8 cellular contexts compared by ENCODE assay signal in the genomic region with DNA sequence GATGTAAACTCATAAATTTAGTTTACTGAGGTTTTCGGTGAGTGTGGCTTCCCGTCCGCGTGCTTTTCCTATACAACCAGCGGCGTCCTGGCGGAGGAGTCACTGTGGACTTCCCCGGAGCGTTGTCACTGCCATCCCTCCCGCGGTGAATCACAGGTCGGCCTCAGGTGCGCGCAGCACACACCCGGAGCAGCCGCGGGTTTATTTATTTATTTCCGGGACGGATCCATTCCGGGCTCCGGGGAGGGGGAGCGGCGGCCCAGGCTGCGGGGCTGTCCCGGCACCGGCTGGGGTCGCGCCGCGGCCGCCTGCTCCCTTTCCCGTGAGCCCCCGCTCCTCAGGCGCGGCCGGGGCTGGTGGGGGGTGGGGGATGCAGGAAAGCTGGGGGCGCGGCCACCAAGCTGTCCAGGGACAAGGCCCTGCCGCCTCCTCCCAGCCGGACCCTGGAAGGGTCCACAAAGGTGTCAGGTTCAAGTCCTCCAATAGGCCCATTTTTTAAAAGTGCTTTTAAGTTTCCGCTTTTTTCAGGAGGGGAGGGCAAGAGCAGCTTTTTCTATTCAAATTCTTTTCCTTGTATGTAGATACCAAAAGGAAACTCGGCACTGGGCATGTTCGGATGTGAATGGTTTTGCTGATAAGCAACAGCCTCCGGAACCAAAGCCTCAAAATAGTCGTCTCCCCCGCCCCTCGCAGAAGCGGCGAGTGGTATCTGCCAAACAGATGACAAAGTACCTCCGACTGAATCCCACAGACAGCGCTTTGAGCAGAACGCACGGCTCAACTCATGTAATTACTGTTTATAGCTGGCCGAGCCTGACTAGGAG.
DNase-seq lines count a peak whose midpoint lies in the region; ATAC-seq, FAIRE-seq and TF ChIP-seq lines count a peak whose summit lies in the region.

No MANE protein-coding gene starts in this region.

- no peaks in the 10 kb centered on the region for H3K9me3 Mint-ChIP-seq in neural progenitor cell
- H3K9me3 Mint-ChIP-seq in stimulated activated naive CD8-positive, alpha-beta T cell treated with anti-CD3 and anti-CD28 coated beads, Interleukin-15, Interleukin-2, amounts not matched to agents 100 ng/mL and 50 ng/mL, for 24 hours: no peaks in the 10 kb centered on the region

- H2AFZ ChIP-seq in neural progenitor cell (replicated peaks): peak overlapping the region; percentile 92

- peak overlapping the region; percentile 90 for H3K27ac Mint-ChIP-seq in neural progenitor cell
- H3K27ac Mint-ChIP-seq in stimulated activated naive CD8-positive, alpha-beta T cell treated with anti-CD3 and anti-CD28 coated beads, Interleukin-15, Interleukin-2, amounts not matched to agents 100 ng/mL and 50 ng/mL, for 24 hours: peak overlapping the region; percentile 93

- peaks cover 43% of the 10 kb centered on the region for H3K4me1 ChIP-seq in BLaER1
- peaks cover 18% of the 10 kb centered on the region for H3K4me1 ChIP-seq in SJSA1 (replicated peaks)
- peaks cover 11% of the 10 kb centered on the region for H3K4me1 ChIP-seq in neural progenitor cell

- H3K4me3 Mint-ChIP-seq in neural progenitor cell: peak overlapping the region; percentile 96
- peak overlapping the region; percentile 93 for H3K4me3 Mint-ChIP-seq in stimulated activated naive CD8-positive, alpha-beta T cell treated with anti-CD3 and anti-CD28 coated beads, Interleukin-15, Interleukin-2, amounts not matched to agents 100 ng/mL and 50 ng/mL, for 24 hours

- peak overlapping the region; percentile 81 for H3K27ac ChIP-seq in BLaER1
- no peak overlapping the region for H3K27ac ChIP-seq in SJSA1
- H3K27ac ChIP-seq in neural progenitor cell: no peak overlapping the region

- H3K79me2 ChIP-seq in neural progenitor cell (ENCODE audit: low read depth): no peaks in the 10 kb centered on the region

- H3F3A ChIP-seq in neural progenitor cell (ENCODE audit: low read depth): peaks cover 26% of the 10 kb centered on the region

- H3K27me3 Mint-ChIP-seq in neural progenitor cell (ENCODE audit: insufficient read depth, low read depth): no peaks in the 10 kb centered on the region
- no peaks in the 10 kb centered on the region for H3K27me3 Mint-ChIP-seq in stimulated activated naive CD8-positive, alpha-beta T cell treated with anti-CD3 and anti-CD28 coated beads, Interleukin-15, Interleukin-2, amounts not matched to agents 100 ng/mL and 50 ng/mL, for 24 hours

- peaks cover 33% of the 10 kb centered on the region for H3K4me1 Mint-ChIP-seq in neural progenitor cell
- peaks cover 69% of the 10 kb centered on the region for H3K4me1 Mint-ChIP-seq in stimulated activated naive CD8-positive, alpha-beta T cell treated with anti-CD3 and anti-CD28 coated beads, Interleukin-15, Interleukin-2, amounts not matched to agents 100 ng/mL and 50 ng/mL, for 24 hours (ENCODE audit: low read depth)

- ATAC-seq in GM21526 (IDR thresholded peaks at IDR 0.05; ENCODE audit: low FRiP score, unreplicated experiment): peak; percentile 64

- H3K4me3 ChIP-seq in BLaER1: peak overlapping the region; percentile 74
- H3K4me3 ChIP-seq in SJSA1: peak overlapping the region; percentile 41
- H3K4me3 ChIP-seq in neural progenitor cell: peak overlapping the region; percentile 58

- no peaks in the 10 kb centered on the region for H3K36me3 ChIP-seq in BLaER1
- H3K36me3 ChIP-seq in SJSA1: no peaks in the 10 kb centered on the region
- H3K36me3 ChIP-seq in neural progenitor cell: no peaks in the 10 kb centered on the region

- no peak for FAIRE-seq in frontal cortex (lab: Jason Lieb, UNC)

- H3K36me3 Mint-ChIP-seq in neural progenitor cell: no peaks in the 10 kb centered on the region
- no peaks in the 10 kb centered on the region for H3K36me3 Mint-ChIP-seq in stimulated activated naive CD8-positive, alpha-beta T cell treated with anti-CD3 and anti-CD28 coated beads, Interleukin-15, Interleukin-2, amounts not matched to agents 100 ng/mL and 50 ng/mL, for 24 hours (ENCODE audit: low read depth)

- H3K9ac ChIP-seq in BLaER1 (peak overlapping the region; percentile 84), neural progenitor cell (no peak overlapping the region)

- peak; percentile 91 for DNase-seq in LoVo (ENCODE audit: low spot score)
- peak; percentile 74 to 75 for DNase-seq in SJSA1 (ENCODE audit: low read depth in 1 of 2, low spot score in 2 of 2)
- DNase-seq in activated naive CD4-positive, alpha-beta T cell treated with Interleukin-2 at 50 U/mL for 16 hours: peak; percentile 89
- peak; percentile 38 to 59 for DNase-seq in frontal cortex (ENCODE audit: low spot score in 2 of 2)
- peak; percentile 72 for DNase-seq in neural progenitor cell (ENCODE audit: low spot score)

- no peaks in the 10 kb centered on the region for H4K20me1 ChIP-seq in BLaER1
- H4K20me1 ChIP-seq in neural progenitor cell (ENCODE audit: low read depth): no peaks in the 10 kb centered on the region

- no peaks in the 10 kb centered on the region for H3K27me3 ChIP-seq in BLaER1
- no peaks in the 10 kb centered on the region for H3K27me3 ChIP-seq in SJSA1 (replicated peaks)
- peaks cover 23% of the 10 kb centered on the region for H3K27me3 ChIP-seq in neural progenitor cell

- H3K9me3 ChIP-seq in BLaER1: no peaks in the 10 kb centered on the region
- H3K9me3 ChIP-seq in SJSA1 (replicated peaks): no peaks in the 10 kb centered on the region
- H3K9me3 ChIP-seq in neural progenitor cell (ENCODE audit: low read depth): no peaks in the 10 kb centered on the region

- no peak for TF ChIP-seq CTCF in neural progenitor cell (IDR thresholded peaks at IDR 0.05)

- H3K4me2 ChIP-seq in BLaER1: peak overlapping the region; percentile 96
- H3K4me2 ChIP-seq in neural progenitor cell: peak overlapping the region; percentile 88
